Comparison of ENCODE assay signal across 9 cellular contexts in genomic region chr7:79453558-79454324, GRCh38. TPM values are rescaled to one million over a fixed set of nuclear protein-coding genes. Genes with fewer than 3 reads are reported as not detected.
DNase-seq lines count a peak whose midpoint lies in the region; ATAC-seq and TF ChIP-seq lines count a peak whose summit lies in the region.
"Had no signal": no experiment of that assay in that cellular context is flagged by ENCODE, and none has a peak within 500 bp of the region (broad histone marks: within the 10 kb centered on the region; RNA-seq: fewer than 3 reads in every experiment).

Gene MAGI2, minus strand, starts transcription at chr7:79453667. Its CDS starts 347 bp downstream, at chr7:79453320.

- no TSS peak for BruUV-seq in A673 (replicated peaks; lab: Mats Ljungman, UMichigan)

- peaks cover 98% of the 10 kb centered on the region for H3K27me3 ChIP-seq in A673 (replicated peaks; ENCODE audit: insufficient read depth, low read depth, low read length, poor library complexity)

- H3K4me3 ChIP-seq in A673 (ENCODE audit: low read depth, low read length, poor library complexity, severe bottlenecking): peak within 1 kb of the TSS; percentile 39

- no peak for TF ChIP-seq CTCF in A673 (conservative IDR thresholded peaks at IDR 0.05; ENCODE audit: low read depth, low read length)
- no peak for TF ChIP-seq CTCF in glutamatergic neuron (IDR thresholded peaks at IDR 0.05; ENCODE audit: partially characterized antibody, unreplicated experiment)
- TF ChIP-seq CTCF in nephron progenitor cell (IDR thresholded peaks at IDR 0.05): no peak

- H3K36me3 Mint-ChIP-seq in glutamatergic neuron (ENCODE audit: unreplicated experiment) (no peaks in the 10 kb centered on the region), nephron progenitor cell (ENCODE audit: low read depth) (peaks cover 10% of the 10 kb centered on the region)
- H3K36me3 Mint-ChIP-seq: activated naive CD4-positive, alpha-beta T cell treated with anti-CD3 and anti-CD28 coated beads, Interleukin-2, amount 50 U/mL, for 24 hours had no signal

- H3K4me1 Mint-ChIP-seq in glutamatergic neuron (ENCODE audit: low read depth, unreplicated experiment): peaks cover 4% of the 10 kb centered on the region
- H3K4me1 Mint-ChIP-seq in nephron progenitor cell: peaks cover 38% of the 10 kb centered on the region

- H3K9me3 Mint-ChIP-seq in glutamatergic neuron (ENCODE audit: unreplicated experiment) (peaks cover 3% of the 10 kb centered on the region), nephron progenitor cell (no peaks in the 10 kb centered on the region)
- H3K9me3 Mint-ChIP-seq: activated naive CD4-positive, alpha-beta T cell treated with anti-CD3 and anti-CD28 coated beads, Interleukin-2, amount 50 U/mL, for 24 hours had no signal

- ATAC-seq in GM18870 (IDR thresholded peaks at IDR 0.05; ENCODE audit: unreplicated experiment): no peak
- no peak for ATAC-seq in HG03159 (IDR thresholded peaks at IDR 0.05; ENCODE audit: unreplicated experiment)

- no peaks in the 10 kb centered on the region for H3K36me3 ChIP-seq in A673 (ENCODE audit: insufficient read depth, low read length, poor library complexity, severe bottlenecking)

- H3K27ac Mint-ChIP-seq in glutamatergic neuron (ENCODE audit: unreplicated experiment) (no peak within 1 kb of the TSS), nephron progenitor cell (peak within 1 kb of the TSS; percentile 75)
- H3K27ac Mint-ChIP-seq: activated naive CD4-positive, alpha-beta T cell treated with anti-CD3 and anti-CD28 coated beads, Interleukin-2, amount 50 U/mL, for 24 hours had no signal

- H3K9me3 ChIP-seq in A673 (ENCODE audit: low read depth, low read length, poor library complexity, severe bottlenecking): no peaks in the 10 kb centered on the region

- H3K27ac ChIP-seq in A673 (ENCODE audit: low read depth, low read length, poor library complexity, severe bottlenecking): no peak within 1 kb of the TSS

- DNase-seq in A673 (ENCODE audit: low spot score): peak; percentile 8
- peak; percentile 53 for DNase-seq in HEK293T (ENCODE audit: extremely low spot score)
- DNase-seq in activated gamma-delta T cell treated with Interleukin-2 at 50 U/mL for 16 hours: peak; percentile 14
- DNase-seq in glutamatergic neuron: peak; percentile 70
- peak; percentile 80 for DNase-seq in nephron progenitor cell
- DNase-seq in NOMO-1 treated with dmso at 0.1 percent for 144 hours (lab: John Stamatoyannopoulos, UW; ENCODE audit: unreplicated experiment): no peak

- peak within 1 kb of the TSS; percentile 95 for H3K4me3 Mint-ChIP-seq in glutamatergic neuron (ENCODE audit: unreplicated experiment)
- peak within 1 kb of the TSS; percentile 94 for H3K4me3 Mint-ChIP-seq in nephron progenitor cell

- peaks cover 25% of the 10 kb centered on the region for H3K27me3 Mint-ChIP-seq in glutamatergic neuron (ENCODE audit: unreplicated experiment)
- peaks cover 7% of the 10 kb centered on the region for H3K27me3 Mint-ChIP-seq in nephron progenitor cell (ENCODE audit: low read depth, poor library complexity)

- H3K4me1 ChIP-seq in A673 (ENCODE audit: insufficient read depth, low read length, poor library complexity, severe bottlenecking): no peaks in the 10 kb centered on the region

- CTCF ChIA-PET in A673 (lab: Charles Lee): no interaction called here
- CTCF ChIA-PET in HEK293T (lab: Yijun Ruan, JAX): no interaction called here

- intact Hi-C loops in A673 (cut with micrococcal nuclease; ENCODE audit: unreplicated experiment): no loop called here

- POLR2A ChIA-PET in A673 (lab: Charles Lee; ENCODE audit: low non-redundant PET): interaction anchor here (0.8 kb wide), 1 partner anchor 47 kb away, joined by 7 read pairs; no protein-coding TSS in a partner anchor
- POLR2A ChIA-PET in HEK293T (lab: Yijun Ruan, JAX): no interaction called here

TF ChIP-seq in HEK293T, 16 proteins besides CTCF, POLR2A, EP300 and RAD21:
- TF ChIP-seq HDGF (IDR thresholded peaks at IDR 0.05; ENCODE audit: borderline replicate concordance) (no peak), CTBP1 (IDR thresholded peaks at IDR 0.05; ENCODE audit: borderline replicate concordance) (no peak), LEF1 (IDR thresholded peaks at IDR 0.05; ENCODE audit: borderline replicate concordance) (no peak), FOXM1 (IDR thresholded peaks at IDR 0.05; ENCODE audit: borderline replicate concordance) (no peak), TARDBP (IDR thresholded peaks at IDR 0.05) (peak; percentile 87; the same call in 1 of the 2 replicates), ARNT (IDR thresholded peaks at IDR 0.05) (no peak), NFRKB (IDR thresholded peaks at IDR 0.05) (no peak), L3MBTL2 (conservative IDR thresholded peaks at IDR 0.05) (peak; percentile 73), ZNF384 (IDR thresholded peaks at IDR 0.05) (no peak), BHLHE40 (IDR thresholded peaks at IDR 0.05; ENCODE audit: borderline replicate concordance) (no peak)
- TF ChIP-seq, protein P1, sequence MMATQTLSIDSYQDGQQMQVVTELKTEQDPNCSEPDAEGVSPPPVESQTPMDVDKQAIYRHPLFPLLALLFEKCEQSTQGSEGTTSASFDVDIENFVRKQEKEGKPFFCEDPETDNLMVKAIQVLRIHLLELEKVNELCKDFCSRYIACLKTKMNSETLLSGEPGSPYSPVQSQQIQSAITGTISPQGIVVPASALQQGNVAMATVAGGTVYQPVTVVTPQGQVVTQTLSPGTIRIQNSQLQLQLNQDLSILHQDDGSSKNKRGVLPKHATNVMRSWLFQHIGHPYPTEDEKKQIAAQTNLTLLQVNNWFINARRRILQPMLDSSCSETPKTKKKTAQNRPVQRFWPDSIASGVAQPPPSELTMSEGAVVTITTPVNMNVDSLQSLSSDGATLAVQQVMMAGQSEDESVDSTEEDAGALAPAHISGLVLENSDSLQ (IDR thresholded peaks at IDR 0.05): peak; percentile 28; the same call in 1 of the 2 replicates

RNA-seq across cellular contexts. Expression of gene MAGI2, which starts in this region (rescaled TPM):
- 0.34 and 0.57 TPM in 2 replicates for total RNA-seq in A673 (2021)
- total RNA-seq in glutamatergic neuron (ENCODE audit: unreplicated experiment): 64.2 TPM

Comparison
In these comparisons a context has a peak if more than half of its experiments do, and no peak if none do; other contexts are left out.
1. RNA of gene MAGI2 (total RNA-seq): 64.2 TPM in glutamatergic neuron (single experiment); 0.34 to 0.57 TPM in A673; every median in the first group is over 10 times any median in the second.
2. Peak in DNase-seq and H3K4me3 ChIP-seq in A673; RNA of the gene not detected or under 1 TPM.